ENCODE assay signal across 9 cellular contexts in genomic region chr12:49777800-49778748, GRCh38. TPM values are rescaled to one million over a fixed set of nuclear protein-coding genes. Genes with fewer than 3 reads are reported as not detected.
DNase-seq lines count a peak whose midpoint lies in the region; ATAC-seq and TF ChIP-seq lines count a peak whose summit lies in the region.
"Had no signal": no experiment of that assay in that cellular context is flagged by ENCODE, and none has a peak within 500 bp of the region (broad histone marks: within the 10 kb centered on the region; RNA-seq: fewer than 3 reads in every experiment).

No MANE protein-coding gene starts in this region.

- no peaks in the 10 kb centered on the region for H3K27me3 ChIP-seq in Karpas-422 (ENCODE audit: low read length)
- no peaks in the 10 kb centered on the region for H3K27me3 ChIP-seq in WERI-Rb-1 (ENCODE audit: insufficient read depth, low read depth, severe bottlenecking)

- ATAC-seq in GM18870 (IDR thresholded peaks at IDR 0.05; ENCODE audit: unreplicated experiment) (no peak), GM21717 (IDR thresholded peaks at IDR 0.05; ENCODE audit: unreplicated experiment) (no peak)

- H3K27me3 Mint-ChIP-seq in brain, result peaks cover 16% of the 10 kb centered on the region

- H3K36me3 Mint-ChIP-seq in brain, result no peaks in the 10 kb centered on the region

- H3K4me1 Mint-ChIP-seq in brain, result peaks cover 19% of the 10 kb centered on the region

- DNase-seq in DMS53 treated with DMSO at 0.1 percent for 48 hours (lab: John Stamatoyannopoulos, UW; ENCODE audit: unreplicated experiment) (peak; percentile 49), Karpas-422 (peak; percentile 85), WERI-Rb-1 (peak; percentile 69), left kidney (ENCODE audit: low read depth, low spot score) (peak; percentile 67)
- DNase-seq in stimulated activated CD4-positive, alpha-beta T cell treated with anti-CD3 and anti-CD28 coated beads, TNF-alpha, amount 100 ng/mL, for 48 hours (ENCODE audit: low read depth in 3 of 3), result peak; percentile 39 to 67 (median 58)

- no peak overlapping the region for H3K4me3 Mint-ChIP-seq in brain

- H3K9ac ChIP-seq in Karpas-422 (ENCODE audit: low read length), result no peak overlapping the region

- H3K36me3 ChIP-seq in Karpas-422 (ENCODE audit: insufficient read depth, low read length), result no peaks in the 10 kb centered on the region
- no peaks in the 10 kb centered on the region for H3K36me3 ChIP-seq in WERI-Rb-1

- H3K27ac Mint-ChIP-seq in brain, result peak overlapping the region in 2 of 5 experiments; percentile 4 to 39

- no peaks in the 10 kb centered on the region for H3K79me2 ChIP-seq in Karpas-422 (ENCODE audit: low read length)

- H3K9me2 ChIP-seq in Karpas-422 (replicated peaks; ENCODE audit: insufficient read depth, low read length), result no peaks in the 10 kb centered on the region

- H3K27ac ChIP-seq in Karpas-422 (ENCODE audit: low read length) (no peak overlapping the region), WERI-Rb-1 (no peak overlapping the region)
- H3K27ac ChIP-seq: SK-N-MC had no signal

- H2AFZ ChIP-seq in Karpas-422 (ENCODE audit: low read length), result peak overlapping the region; percentile 13; the same call in 1 of the 2 replicates

- no peak overlapping the region for H3K4me3 ChIP-seq in Karpas-422 (ENCODE audit: low read length)
- H3K4me3 ChIP-seq in WERI-Rb-1 (ENCODE audit: low read depth, low read length), result no peak overlapping the region
- H3K4me3 ChIP-seq: SK-N-MC had no signal

- peaks cover 14% of the 10 kb centered on the region for H3K4me1 ChIP-seq in Karpas-422 (ENCODE audit: low read length)

- H3K4me2 ChIP-seq in Karpas-422 (ENCODE audit: low read depth, low read length, poor library complexity, severe bottlenecking), result peak overlapping the region; percentile 18

- H3K9me3 Mint-ChIP-seq in brain, result no peaks in the 10 kb centered on the region

- H3K9me3 ChIP-seq in Karpas-422 (ENCODE audit: low read length) (no peaks in the 10 kb centered on the region), WERI-Rb-1 (ENCODE audit: severe bottlenecking) (no peaks in the 10 kb centered on the region)

- TF ChIP-seq CTCF in WERI-Rb-1 (IDR thresholded peaks at IDR 0.05; ENCODE audit: low read depth, low read length) (peak; percentile 97), brain (conservative IDR thresholded peaks at IDR 0.05) (peak; percentile 55 to 71)

- no peaks in the 10 kb centered on the region for H4K20me1 ChIP-seq in Karpas-422 (ENCODE audit: insufficient read depth, low read depth, low read length)

RNA-seq across cellular contexts. Expression of gene TMBIM6, which starts 36.7 kb away (rescaled TPM):
- 180 and 386 TPM in 2 replicates for total RNA-seq in Karpas-422 (2014; rRNA removed; shearing (Covaris generic); ENCODE audit: low replicate concordance)
- polyA plus RNA-seq in brain (ENCODE audit: insufficient read depth, low read depth, low replicate concordance), result 561 TPM

RNA-seq across cellular contexts. Expression of gene NCKAP5L, which starts 50.1 kb away (rescaled TPM):
- total RNA-seq in Karpas-422 (2014; rRNA removed; shearing (Covaris generic); ENCODE audit: low replicate concordance), result 17.3 and 25.2 TPM in 2 replicates
- polyA plus RNA-seq in brain (ENCODE audit: insufficient read depth, low read depth, low replicate concordance), result 15.3 TPM
